In genomic region chr11:11348303-11348702, GRCh38 we compare ENCODE assay signal across 25 cellular contexts.
"Had no signal": no experiment of that assay in that cellular context is flagged by ENCODE, and none has a peak within 500 bp of the region (broad histone marks: within the 10 kb centered on the region; RNA-seq: fewer than 3 reads in every experiment).

No MANE protein-coding gene starts in this region.

- H3K27ac ChIP-seq: ascending aorta, brain microvascular endothelial cell, coronary artery, dorsolateral prefrontal cortex had no signal

- ATAC-seq: activated naive CD4-positive, alpha-beta T cell treated with anti-CD3 and anti-CD28 coated beads, Interleukin-2, amount 50 U/mL, for 72 hours; activated T-cell treated with anti-CD3 and anti-CD28 coated beads, Interleukin-2, amount 50 U/mL, for 72 hours; effector memory CD8-positive, alpha-beta T cell; WTC11 had no signal

- H3K4me3 Mint-ChIP-seq: activated CD4-positive, alpha-beta memory T cell treated with anti-CD3 and anti-CD28 coated beads, Interleukin-2, amount 10 ng/mL, durations not matched to agents 7 days and 5 days; activated CD4-positive, alpha-beta T cell treated with anti-CD3 and anti-CD28 coated beads, Interleukin-2, amount 10 ng/mL, durations not matched to agents 7 days and 5 days; activated naive CD4-positive, alpha-beta T cell treated with anti-CD3 and anti-CD28 coated beads, Interleukin-2, amount 10 ng/mL, durations not matched to agents 7 days and 5 days; activated naive CD8-positive, alpha-beta T cell treated with anti-CD3 and anti-CD28 coated beads, Interleukin-2, amount 10 ng/mL, durations not matched to agents 7 days and 5 days; activated T-cell treated with anti-CD3 and anti-CD28 coated beads, Interleukin-2, amount 50 U/mL, for 24 hours; activated T-cell treated with anti-CD3 and anti-CD28 coated beads, Interleukin-2, amount 50 U/mL, for 72 hours; central memory CD8-positive, alpha-beta T cell; dendritic cell treated with granulocyte-macrophage colony-stimulating factor and Interleukin-4, amounts not matched to agents 40 ng/mL and 50 ng/mL, for 4 days; effector memory CD8-positive, alpha-beta T cell; WTC11 had no signal

- DNase-seq: activated CD4-positive, alpha-beta memory T cell treated with anti-CD3 and anti-CD28 coated beads, Interleukin-2, amount 10 ng/mL, durations not matched to agents 7 days and 5 days; activated CD4-positive, alpha-beta T cell treated with anti-CD3 and anti-CD28 coated beads for 1 hour; activated CD4-positive, alpha-beta T cell treated with anti-CD3 and anti-CD28 coated beads for 4 hours; activated CD4-positive, alpha-beta T cell treated with anti-CD3 and anti-CD28 coated beads, Interleukin-2, amount 10 ng/mL, durations not matched to agents 7 days and 5 days; activated CD4-positive, alpha-beta T cell treated with anti-CD3 and anti-CD28 coated beads, Interleukin-2, amount 50 U/mL, for 4 hours; activated CD8-positive, alpha-beta memory T cell treated with anti-CD3 and anti-CD28 coated beads, Interleukin-2, amount 50 U/mL, for 48 hours; activated gamma-delta T cell; activated naive CD4-positive, alpha-beta T cell; activated naive CD4-positive, alpha-beta T cell treated with anti-CD3 and anti-CD28 coated beads, Interleukin-2, amount 10 ng/mL, durations not matched to agents 7 days and 5 days; activated naive CD8-positive, alpha-beta T cell treated with anti-CD3 and anti-CD28 coated beads, Interleukin-2, amount 10 ng/mL, durations not matched to agents 7 days and 5 days; activated T-cell treated with anti-CD3 and anti-CD28 coated beads for 4 hours; activated T-cell treated with anti-CD3 and anti-CD28 coated beads, Interleukin-2, amount 50 U/mL, for 24 hours; activated T-cell treated with anti-CD3 and anti-CD28 coated beads, Interleukin-2, amount 50 U/mL, for 72 hours; brain microvascular endothelial cell; effector memory CD8-positive, alpha-beta T cell; esophagus squamous epithelium; foreskin melanocyte; T-helper 2 cell had no signal

- H3K9me3 ChIP-seq: ascending aorta, esophagus squamous epithelium had no signal

- H3K4me1 Mint-ChIP-seq: activated CD4-positive, alpha-beta memory T cell treated with anti-CD3 and anti-CD28 coated beads, Interleukin-2, amount 10 ng/mL, durations not matched to agents 7 days and 5 days; activated CD4-positive, alpha-beta T cell treated with anti-CD3 and anti-CD28 coated beads, Interleukin-2, amount 10 ng/mL, durations not matched to agents 7 days and 5 days; activated naive CD4-positive, alpha-beta T cell treated with anti-CD3 and anti-CD28 coated beads, Interleukin-2, amount 10 ng/mL, durations not matched to agents 7 days and 5 days; central memory CD8-positive, alpha-beta T cell had no signal

- H3K27me3 Mint-ChIP-seq: activated CD4-positive, alpha-beta memory T cell treated with anti-CD3 and anti-CD28 coated beads, Interleukin-2, amount 10 ng/mL, durations not matched to agents 7 days and 5 days; activated CD4-positive, alpha-beta T cell treated with anti-CD3 and anti-CD28 coated beads, Interleukin-2, amount 10 ng/mL, durations not matched to agents 7 days and 5 days had no signal

- H3K27ac Mint-ChIP-seq: activated CD4-positive, alpha-beta memory T cell treated with anti-CD3 and anti-CD28 coated beads, Interleukin-2, amount 10 ng/mL, durations not matched to agents 7 days and 5 days; activated CD4-positive, alpha-beta T cell treated with anti-CD3 and anti-CD28 coated beads, Interleukin-2, amount 10 ng/mL, durations not matched to agents 7 days and 5 days; activated naive CD4-positive, alpha-beta T cell treated with anti-CD3 and anti-CD28 coated beads, Interleukin-2, amount 10 ng/mL, durations not matched to agents 7 days and 5 days; activated naive CD4-positive, alpha-beta T cell treated with anti-CD3 and anti-CD28 coated beads, Interleukin-2, amount 50 U/mL, for 72 hours; activated naive CD8-positive, alpha-beta T cell treated with anti-CD3 and anti-CD28 coated beads, Interleukin-2, amount 10 ng/mL, durations not matched to agents 7 days and 5 days; activated T-cell treated with anti-CD3 and anti-CD28 coated beads, Interleukin-2, amount 50 U/mL, for 24 hours; activated T-cell treated with anti-CD3 and anti-CD28 coated beads, Interleukin-2, amount 50 U/mL, for 72 hours; effector memory CD8-positive, alpha-beta T cell; WTC11 had no signal

- H3K36me3 ChIP-seq: ascending aorta, brain microvascular endothelial cell, esophagus squamous epithelium had no signal

- H3K36me3 Mint-ChIP-seq: activated naive CD4-positive, alpha-beta T cell treated with anti-CD3 and anti-CD28 coated beads, Interleukin-2, amount 10 ng/mL, durations not matched to agents 7 days and 5 days; activated naive CD4-positive, alpha-beta T cell treated with anti-CD3 and anti-CD28 coated beads, Interleukin-2, amount 50 U/mL, for 72 hours; activated naive CD8-positive, alpha-beta T cell treated with anti-CD3 and anti-CD28 coated beads, Interleukin-2, amount 10 ng/mL, durations not matched to agents 7 days and 5 days; WTC11 had no signal

- H3K27me3 ChIP-seq: ascending aorta, brain microvascular endothelial cell, dorsolateral prefrontal cortex, esophagus squamous epithelium had no signal

- H3K9me3 Mint-ChIP-seq: activated CD4-positive, alpha-beta memory T cell treated with anti-CD3 and anti-CD28 coated beads, Interleukin-2, amount 10 ng/mL, durations not matched to agents 7 days and 5 days; activated CD4-positive, alpha-beta T cell treated with anti-CD3 and anti-CD28 coated beads, Interleukin-2, amount 10 ng/mL, durations not matched to agents 7 days and 5 days; activated naive CD4-positive, alpha-beta T cell treated with anti-CD3 and anti-CD28 coated beads, Interleukin-2, amount 10 ng/mL, durations not matched to agents 7 days and 5 days; activated naive CD4-positive, alpha-beta T cell treated with anti-CD3 and anti-CD28 coated beads, Interleukin-2, amount 50 U/mL, for 72 hours; activated naive CD8-positive, alpha-beta T cell treated with anti-CD3 and anti-CD28 coated beads, Interleukin-2, amount 10 ng/mL, durations not matched to agents 7 days and 5 days; activated T-cell treated with anti-CD3 and anti-CD28 coated beads, Interleukin-2, amount 50 U/mL, for 24 hours; activated T-cell treated with anti-CD3 and anti-CD28 coated beads, Interleukin-2, amount 50 U/mL, for 72 hours; central memory CD8-positive, alpha-beta T cell; dendritic cell treated with granulocyte-macrophage colony-stimulating factor and Interleukin-4, amounts not matched to agents 40 ng/mL and 50 ng/mL, for 4 days; effector memory CD8-positive, alpha-beta T cell; WTC11 had no signal

- H3K4me3 ChIP-seq: ascending aorta, coronary artery, dorsolateral prefrontal cortex, esophagus squamous epithelium had no signal
